In the genomic region with DNA sequence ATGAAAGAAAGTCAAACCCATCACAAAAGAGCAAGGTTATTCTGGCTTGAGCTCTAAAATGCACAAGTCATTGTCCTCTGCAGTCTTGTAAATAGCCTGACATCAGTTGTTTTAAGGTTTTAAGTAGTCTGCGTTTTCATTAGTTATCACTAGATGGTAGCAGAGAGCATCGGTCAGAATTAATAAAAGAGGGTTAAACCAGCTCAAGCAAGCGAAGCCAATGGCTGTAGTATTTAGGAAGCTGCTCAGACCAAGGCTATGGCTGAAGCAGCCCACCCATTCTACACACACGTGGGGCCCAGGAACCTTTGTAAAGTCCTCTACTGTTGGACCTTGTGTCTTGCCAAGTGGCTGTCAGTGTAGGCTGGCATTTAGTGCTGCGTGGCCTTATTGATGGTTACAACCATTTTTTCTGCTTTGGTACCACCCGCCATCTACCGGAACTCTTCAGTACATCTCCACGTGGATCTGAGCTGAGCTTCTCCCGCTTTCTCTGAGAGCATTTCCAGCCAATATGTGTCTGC, we compare ENCODE assay signal across 8 cellular contexts. TPM values are rescaled to one million over a fixed set of nuclear protein-coding genes. Genes with fewer than 3 reads are reported as not detected.
A peak's percentile ranks its signal among the peaks of the same experiment; 100 is the strongest.
DNase-seq lines count a peak whose midpoint lies in the region; ATAC-seq and TF ChIP-seq lines count a peak whose summit lies in the region.

No MANE protein-coding gene starts in this region.

- peak; percentile 58 to 65 for TF ChIP-seq CTCF in Caco-2 (IDR thresholded peaks at IDR 0.05; ENCODE audit: insufficient read depth in 1 of 2, low read depth in 1 of 2, low read length in 1 of 2, severe bottlenecking in 1 of 2, unreplicated experiment in 1 of 2)
- peak; percentile 43 to 69 (median 63) for TF ChIP-seq CTCF in adrenal gland (IDR thresholded peaks at IDR 0.05)

- peak overlapping the region; percentile 66 for H3K4me2 ChIP-seq in skeletal muscle satellite cell (ENCODE audit: low read length)

- H3K4me3 Mint-ChIP-seq in Caco-2 (ENCODE audit: unreplicated experiment), result peak overlapping the region; percentile 66

- peak in 1 of 2 experiments; percentile 60 for DNase-seq in Caco-2
- peak; percentile 40 to 95 for DNase-seq in HAP-1 (ENCODE audit: low spot score in 2 of 2)
- DNase-seq in NCI-H345 (lab: John Stamatoyannopoulos, UW), result peak; percentile 55
- DNase-seq in adrenal gland, result peak in 2 of 7 donors; percentile 17 to 33
- DNase-seq in hepatic stellate cell (ENCODE audit: low spot score), result peak; percentile 72

- H3K9me3 Mint-ChIP-seq in Caco-2 (ENCODE audit: unreplicated experiment), result no peaks in the 10 kb centered on the region

- H3K36me3 ChIP-seq in Caco-2 (ENCODE audit: control insufficient read depth, insufficient read depth, low read length) (no peaks in the 10 kb centered on the region), HAP-1 (replicated peaks) (no peaks in the 10 kb centered on the region), adrenal gland (replicated peaks in 1 of 2) (no peaks in the 10 kb centered on the region), skeletal muscle satellite cell (ENCODE audit: insufficient read depth, low read length) (no peaks in the 10 kb centered on the region)

- H3K27ac ChIP-seq in adrenal gland, result peak overlapping the region in 1 of 5 donors; percentile 37

- WGBS in adrenal gland, 4 donors, result 17 to 23% (median 19%) methylated on average over 9 of the region's 9 CpGs

- peaks cover 3% of the 10 kb centered on the region; the same call in 1 of the 2 replicates for H3K9me3 ChIP-seq in Caco-2
- no peaks in the 10 kb centered on the region for H3K9me3 ChIP-seq in HAP-1
- no peaks in the 10 kb centered on the region for H3K9me3 ChIP-seq in adrenal gland (replicated peaks in 1 of 3)
- H3K9me3 ChIP-seq in skeletal muscle satellite cell (replicated peaks; ENCODE audit: low read length), result no peaks in the 10 kb centered on the region

- H3K4me1 ChIP-seq in Caco-2 (0 out of 2 replicates have a peak, but pooled peaks cover 5% of the 10 kb centered on the region), HAP-1 (peaks cover 7% of the 10 kb centered on the region), adrenal gland (replicated peaks in 1 of 2) (no peaks in the 10 kb centered on the region), skeletal muscle satellite cell (ENCODE audit: control insufficient read depth, insufficient read depth, low read length) (peaks cover 3% of the 10 kb centered on the region)

- H3K4me1 Mint-ChIP-seq in Caco-2 (ENCODE audit: low read depth, unreplicated experiment), result peaks cover 11% of the 10 kb centered on the region

- H3K4me3 ChIP-seq in Caco-2 (ENCODE audit: low read depth, low read length), result peak overlapping the region; percentile 10; the same call in 1 of the 2 replicates
- H3K4me3 ChIP-seq in HAP-1, result no peak overlapping the region
- H3K4me3 ChIP-seq in adrenal gland, result no peak overlapping the region
- H3K4me3 ChIP-seq in skeletal muscle satellite cell (ENCODE audit: low read length), result peak overlapping the region; percentile 46

- ATAC-seq in GM21528 (IDR thresholded peaks at IDR 0.05; ENCODE audit: low FRiP score, unreplicated experiment) (no peak), HG02623 (IDR thresholded peaks at IDR 0.05; ENCODE audit: unreplicated experiment) (no peak)

- in situ Hi-C loops in HAP-1 (cut with MboI; ENCODE audit: low sequenced_read_pairs), result no loop called here

- CTCF ChIA-PET in Caco-2 (lab: Charles Lee), result interaction anchor here (0.5 to 2.3 kb wide), 12 partner anchors 13 to 411 kb away, joined by 3 to 23 read pairs (median 4); a partner anchor contains a TSS

- intact Hi-C loops in Caco-2 (cut with micrococcal nuclease; ENCODE audit: unreplicated experiment) (loop anchor here (1.0 kb wide), 1 partner anchor 57 kb away; a partner anchor contains a TSS), adrenal gland (cut with DNase I) (loop anchor here (10.0 kb wide), 2 partner anchors 57 to 277 kb away; a partner anchor contains a TSS)

- peak overlapping the region; percentile 59 for H3K27ac Mint-ChIP-seq in Caco-2 (ENCODE audit: unreplicated experiment)

- H3K27me3 Mint-ChIP-seq in Caco-2 (ENCODE audit: insufficient read depth, unreplicated experiment), result no peaks in the 10 kb centered on the region

- no TSS peak for BruUV-seq in Caco-2 (replicated peaks; lab: Mats Ljungman, UMichigan)

- H3K36me3 Mint-ChIP-seq in Caco-2 (ENCODE audit: insufficient read depth, unreplicated experiment), result peaks cover 21% of the 10 kb centered on the region

- H3K27me3 ChIP-seq in Caco-2 (replicated peaks; ENCODE audit: control insufficient read depth, insufficient read depth, low read length), result no peaks in the 10 kb centered on the region
- no peaks in the 10 kb centered on the region for H3K27me3 ChIP-seq in HAP-1 (ENCODE audit: low read depth)
- H3K27me3 ChIP-seq in adrenal gland, result no peaks in the 10 kb centered on the region
- no peaks in the 10 kb centered on the region for H3K27me3 ChIP-seq in skeletal muscle satellite cell (ENCODE audit: control insufficient read depth, insufficient read depth, low read length)

- POLR2A ChIA-PET in Caco-2 (lab: Charles Lee), result interaction anchor here (0.6 to 2.6 kb wide), 3 partner anchors 13 to 109 kb away, joined by 8 to 20 read pairs (median 8); a partner anchor contains a TSS

- TF ChIP-seq POLR2A in adrenal gland (IDR thresholded peaks at IDR 0.05), result no peak

- no peak overlapping the region for H3K9ac ChIP-seq in skeletal muscle satellite cell (ENCODE audit: low read depth, low read length)

RNA-seq across cellular contexts. Expression of a gene that starts 13.3 kb away (rescaled TPM):
- total RNA-seq in Caco-2 (2022), result 5.8 and 7.6 TPM in 2 replicates
- total RNA-seq in adrenal gland, result 1 to 10 TPM; 2.6 to 5.7 (median 3.2) TPM
- 1 to 10 TPM; 2.7 to 3.9 (median 3.4) TPM for polyA plus RNA-seq in adrenal gland
- 5.0 and 5.1 TPM in 2 replicates for total RNA-seq in skeletal muscle satellite cell (2012; rRNA removed)

RNA-seq across cellular contexts. Expression of a gene that starts 20.3 kb away (rescaled TPM):
- total RNA-seq in Caco-2 (2022) (0.57 and 0.93 TPM in 2 replicates), adrenal gland (under 1 TPM in 5 of 8 donors, not detected in 3; 0.07 to 0.45 (median 0.14) TPM)
- under 1 TPM; 0.03 to 0.18 (median 0.08) TPM for polyA plus RNA-seq in adrenal gland
- total RNA-seq in skeletal muscle satellite cell (2012; rRNA removed), result 0.76 and 2.4 TPM in 2 replicates

RNA-seq across cellular contexts. Expression of a gene that starts 46.2 kb away (rescaled TPM):
- 4.7 and 6.2 TPM in 2 replicates for total RNA-seq in Caco-2 (2022)
- 1 to 10 TPM; 2.5 to 7.2 (median 6.0) TPM for total RNA-seq in adrenal gland
- polyA plus RNA-seq in adrenal gland, result 1 to 10 TPM; 1.9 to 5.7 (median 3.0) TPM
- total RNA-seq in skeletal muscle satellite cell (2012; rRNA removed), result 4.6 and 5.7 TPM in 2 replicates

RNA-seq across cellular contexts. Expression of a gene that starts 57.3 kb away (rescaled TPM):
- total RNA-seq in Caco-2 (2022) (6.3 and 6.6 TPM in 2 replicates), adrenal gland (10 to 100 TPM in 1 of 8 donors, 1 to 10 TPM in 7; 1.1 to 10.6 (median 3.8) TPM)
- polyA plus RNA-seq in adrenal gland, result 1 to 10 TPM; 2.9 to 3.2 (median 3.1) TPM
- total RNA-seq in skeletal muscle satellite cell (2012; rRNA removed), result 3.1 and 5.1 TPM in 2 replicates

Comparison
In these comparisons a context has a peak if more than half of its experiments do, and no peak if none do; other contexts are left out.
1. H3K4me3 ChIP-seq: peak in Caco-2 (single experiment) and skeletal muscle satellite cell (single experiment); none in HAP-1 (single experiment) and adrenal gland (0 of 4).